In the genomic region with DNA sequence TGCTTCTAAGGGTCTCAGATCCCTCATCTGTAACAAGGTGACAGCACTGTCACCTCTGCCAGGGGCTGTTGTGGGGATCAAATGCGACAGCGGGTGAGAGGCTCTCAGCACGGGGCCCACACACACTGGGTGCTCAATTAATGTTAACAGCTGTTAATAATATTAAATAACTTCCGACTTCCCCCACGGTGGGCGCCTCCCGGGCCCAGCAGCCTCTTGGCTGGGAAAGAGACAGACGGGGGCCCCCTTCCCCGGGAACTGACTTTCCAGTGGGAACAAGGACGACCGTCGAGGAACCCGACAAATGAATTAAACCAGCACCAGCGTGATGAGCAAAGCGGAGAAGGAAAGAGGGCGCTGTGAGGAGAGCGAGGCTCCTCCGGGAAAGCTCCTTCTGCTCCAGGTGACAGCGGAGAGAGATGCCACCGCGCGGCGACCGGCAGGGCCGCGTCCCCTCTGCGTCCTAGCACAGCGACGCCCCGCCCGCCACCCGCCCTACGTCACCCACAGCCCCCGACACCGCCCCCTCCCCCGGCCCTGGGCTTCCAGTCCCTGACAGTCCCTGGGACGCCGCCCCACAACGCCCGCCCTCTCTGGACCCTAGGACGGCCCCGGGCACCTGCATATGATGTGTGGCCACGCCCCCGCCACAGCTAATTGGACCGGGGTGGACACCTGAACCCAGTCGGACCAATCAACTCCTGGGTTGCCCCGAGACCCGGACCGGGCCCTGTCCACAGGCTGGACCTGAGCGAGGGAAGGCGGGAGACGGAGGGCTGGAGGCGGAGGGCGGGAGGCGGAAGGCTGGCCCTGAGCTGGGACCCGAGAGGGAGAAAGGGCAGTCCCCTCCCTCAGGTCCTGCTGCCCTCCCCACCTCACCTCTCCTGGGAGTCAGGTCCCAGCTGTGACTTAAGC, we compare ENCODE assay signal across 9 cellular contexts. TPM values are rescaled to one million over a fixed set of nuclear protein-coding genes. Genes with fewer than 3 reads are reported as not detected.
DNase-seq lines count a peak whose midpoint lies in the region; ATAC-seq and TF ChIP-seq lines count a peak whose summit lies in the region.
"Had no signal": no experiment of that assay in that cellular context is flagged by ENCODE, and none has a peak within 500 bp of the region (broad histone marks: within the 10 kb centered on the region; RNA-seq: fewer than 3 reads in every experiment).

No MANE protein-coding gene starts in this region.

- H3K27ac ChIP-seq in suprapubic skin, result no peak overlapping the region
- H3K27ac ChIP-seq: BLaER1 treated with 17β-estradiol and CSF1 and Interleukin-3, amounts not matched to agents 10 nM and 100 nM had no signal

- peaks cover 34% of the 10 kb centered on the region for H3K27me3 Mint-ChIP-seq in activated T-helper 17 cell treated with anti-CD3 and anti-CD28 coated beads, Interleukin-2, amount 50 U/mL, for 72 hours

- TF ChIP-seq CTCF in suprapubic skin (IDR thresholded peaks at IDR 0.05) (no peak), GM13977 (IDR thresholded peaks at IDR 0.05; ENCODE audit: extremely low read depth, insufficient read depth, missing control alignments) (no peak)

- H3K36me3 ChIP-seq in suprapubic skin, result no peaks in the 10 kb centered on the region
- H3K36me3 ChIP-seq: BLaER1 treated with 17β-estradiol and CSF1 and Interleukin-3, amounts not matched to agents 10 nM and 100 nM had no signal

- H3K27ac Mint-ChIP-seq in activated T-helper 17 cell treated with anti-CD3 and anti-CD28 coated beads, Interleukin-2, amount 50 U/mL, for 72 hours, result no peak overlapping the region

- in situ Hi-C loops in GM13977 (cut with MboI; ENCODE audit: low pct_unique_long_range_greater_than_20kb, low sequenced_read_pairs, unreplicated experiment), result no loop called here

- 35% methylated on average over 28 of the region's 56 CpGs for WGBS in suprapubic skin

- H3K36me3 Mint-ChIP-seq in activated T-helper 17 cell treated with anti-CD3 and anti-CD28 coated beads, Interleukin-2, amount 50 U/mL, for 72 hours (ENCODE audit: low read depth), result no peaks in the 10 kb centered on the region

- peaks cover 5% of the 10 kb centered on the region for H3K4me1 Mint-ChIP-seq in activated T-helper 17 cell treated with anti-CD3 and anti-CD28 coated beads, Interleukin-2, amount 50 U/mL, for 72 hours

- no peak for TF ChIP-seq POLR2A in suprapubic skin (IDR thresholded peaks at IDR 0.05)

- H3K9me3 Mint-ChIP-seq in activated T-helper 17 cell treated with anti-CD3 and anti-CD28 coated beads, Interleukin-2, amount 50 U/mL, for 72 hours, result no peaks in the 10 kb centered on the region

- peak; percentile 10 to 14 for DNase-seq in activated CD4-positive, alpha-beta T cell treated with anti-CD3 and anti-CD28 coated beads, Interleukin-2, amount 50 U/mL, for 48 hours
- DNase-seq in activated CD4-positive, alpha-beta T cell treated with anti-CD3 and anti-CD28 coated beads for 1 hour, result no peak
- peak; percentile 99 for DNase-seq in iPS-NIHi7 (ENCODE audit: extremely low spot score)
- DNase-seq in suprapubic skin (ENCODE audit: low spot score in 2 of 2), result no peak
- DNase-seq in 8988T, result no peak
- DNase-seq in GM13977 (ENCODE audit: low spot score), result no peak

- peak overlapping the region; percentile 15 for H3K4me3 ChIP-seq in suprapubic skin
- H3K4me3 ChIP-seq: BLaER1 treated with 17β-estradiol and CSF1 and Interleukin-3, amounts not matched to agents 10 nM and 100 nM had no signal

- ATAC-seq in activated T-helper 17 cell treated with anti-CD3 and anti-CD28 coated beads, Interleukin-2, amount 50 U/mL, for 72 hours (replicated peaks), result peak; percentile 79
- no peak for ATAC-seq in GM18858 (IDR thresholded peaks at IDR 0.05; ENCODE audit: unreplicated experiment)

- H3K27me3 ChIP-seq in suprapubic skin, result peaks cover 30% of the 10 kb centered on the region

- peaks cover 8% of the 10 kb centered on the region for H3K4me1 ChIP-seq in suprapubic skin

- no peak for TF ChIP-seq EP300 in suprapubic skin (IDR thresholded peaks at IDR 0.05)

- no peaks in the 10 kb centered on the region for H3K9me3 ChIP-seq in suprapubic skin

- peak overlapping the region; percentile 41 for H3K4me3 Mint-ChIP-seq in activated T-helper 17 cell treated with anti-CD3 and anti-CD28 coated beads, Interleukin-2, amount 50 U/mL, for 72 hours

RNA-seq across cellular contexts. Expression of a gene that starts 38.2 kb away (rescaled TPM):
- total RNA-seq in activated T-helper 17 cell treated with anti-CD3 and anti-CD28 coated beads, Interleukin-2, amount 50 U/mL, for 72 hours, result under 1 TPM; 0.26 to 0.52 TPM
- under 1 TPM in 1 of 4 donors, not detected in 3; 0.98 TPM for total RNA-seq in suprapubic skin

Comparison
In these comparisons a context has a peak if more than half of its experiments do, and no peak if none do; other contexts are left out.
1. DNase-seq: peak in activated CD4-positive, alpha-beta T cell treated with anti-CD3 and anti-CD28 coated beads, Interleukin-2, amount 50 U/mL, for 48 hours (2 of 2) and iPS-NIHi7 (single experiment); none in activated CD4-positive, alpha-beta T cell treated with anti-CD3 and anti-CD28 coated beads for 1 hour (single experiment), suprapubic skin (0 of 2), 8988T (single experiment) and GM13977 (single experiment).